ENCODE assay signal across 11 cellular contexts in genomic region chr9:137311171-137311970, GRCh38. TPM values are rescaled to one million over a fixed set of nuclear protein-coding genes. Genes with fewer than 3 reads are reported as not detected.
DNase-seq lines count a peak whose midpoint lies in the region; ATAC-seq and TF ChIP-seq lines count a peak whose summit lies in the region.
"Had no signal": no experiment of that assay in that cellular context is flagged by ENCODE, and none has a peak within 500 bp of the region (broad histone marks: within the 10 kb centered on the region; RNA-seq: fewer than 3 reads in every experiment).

No MANE protein-coding gene starts in this region.

- no peak overlapping the region for H3K27ac ChIP-seq in OCI-LY7 (ENCODE audit: low read depth, low read length, poor library complexity, severe bottlenecking)
- H3K27ac ChIP-seq in uterus: no peak overlapping the region

- ATAC-seq in stimulated activated naive CD8-positive, alpha-beta T cell treated with anti-CD3 and anti-CD28 coated beads, Interleukin-15, Interleukin-2, amounts not matched to agents 100 U/mL and 50 U/mL, for 24 hours: no peak

- intact Hi-C loops in OCI-LY7 (cut with micrococcal nuclease; ENCODE audit: unreplicated experiment): no loop called here
- intact Hi-C loops in uterus (cut with DNase I; ENCODE audit: low total_unique reads): no loop called here

- peak overlapping the region; percentile 22 for H3K9ac ChIP-seq in NT2/D1 (ENCODE audit: insufficient read length, low read depth)

- no peaks in the 10 kb centered on the region for H3K79me2 ChIP-seq in OCI-LY7 (ENCODE audit: insufficient read depth, low read depth, low read length)

- H3K4me1 ChIP-seq in NT2/D1 (ENCODE audit: insufficient read depth, insufficient read length): peaks cover 52% of the 10 kb centered on the region
- H3K4me1 ChIP-seq in OCI-LY7 (ENCODE audit: insufficient read depth, low read length, poor library complexity, severe bottlenecking): peaks cover 19% of the 10 kb centered on the region
- H3K4me1 ChIP-seq in uterus: peaks cover 0 to 23% of the 10 kb centered on the region in 2 donors
- H3K4me1 ChIP-seq: HAP-1 had no signal

- no peaks in the 10 kb centered on the region for H3K36me3 ChIP-seq in NT2/D1 (ENCODE audit: insufficient read depth, insufficient read length, low read length)
- H3K36me3 ChIP-seq in OCI-LY7 (ENCODE audit: insufficient read depth, low read length): no peaks in the 10 kb centered on the region
- H3K36me3 ChIP-seq in uterus: no peaks in the 10 kb centered on the region
- H3K36me3 ChIP-seq: HAP-1 had no signal

- no peak overlapping the region for H3K4me3 ChIP-seq in NT2/D1 (ENCODE audit: insufficient read length, low read depth)
- no peak overlapping the region for H3K4me3 ChIP-seq in fibroblast of pulmonary artery (replicated peaks; ENCODE audit: low read depth, low read length)
- no peak overlapping the region for H3K4me3 ChIP-seq in OCI-LY7 (ENCODE audit: low read depth, low read length, poor library complexity, severe bottlenecking)
- no peak overlapping the region for H3K4me3 ChIP-seq in uterus
- H3K4me3 ChIP-seq: HAP-1 had no signal

- H2AFZ ChIP-seq in OCI-LY7 (ENCODE audit: low read length): no peak overlapping the region

- no peaks in the 10 kb centered on the region for H3K9me2 ChIP-seq in OCI-LY7 (ENCODE audit: insufficient read depth, low read length)

- POLR2A ChIA-PET in OCI-LY7 (lab: Charles Lee): no interaction called here

- peak; percentile 73 for DNase-seq in activated effector memory CD4-positive, alpha-beta T cell treated with anti-CD3 and anti-CD28 coated beads, Interleukin-2, amount 50 U/mL, for 16 hours
- no peak for DNase-seq in activated effector memory CD4-positive, alpha-beta T cell treated with Interleukin-2 at 50 U/mL for 16 hours
- no peak for DNase-seq in NT2/D1 (ENCODE audit: low read depth, low spot score)
- DNase-seq in fibroblast of pulmonary artery (ENCODE audit: low read depth): peak; percentile 26
- DNase-seq in stimulated activated naive CD8-positive, alpha-beta T cell treated with anti-CD3 and anti-CD28 coated beads, Interleukin-15, Interleukin-2, amounts not matched to agents 100 U/mL and 50 U/mL, for 24 hours: peak; percentile 37
- no peak for DNase-seq in OCI-LY7 (ENCODE audit: low spot score)
- no peak for DNase-seq in uterus
- no peak for DNase-seq in Ammon's horn (ENCODE audit: low spot score)
- DNase-seq: activated T-cell treated with anti-CD3 and anti-CD28 coated beads for 4 hours; CD4-positive, CD25-positive, alpha-beta regulatory T cell had no signal

- no peak overlapping the region for H3K4me2 ChIP-seq in OCI-LY7 (ENCODE audit: low read length)

- no peaks in the 10 kb centered on the region for H3K27me3 ChIP-seq in NT2/D1 (ENCODE audit: insufficient read depth, insufficient read length)
- peaks cover 0 to 3% of the 10 kb centered on the region in 2 donors for H3K27me3 ChIP-seq in uterus

- H4K20me1 ChIP-seq in OCI-LY7 (ENCODE audit: insufficient read depth, low read length): no peaks in the 10 kb centered on the region

- TF ChIP-seq POLR2A in uterus (IDR thresholded peaks at IDR 0.05): no peak

- no TSS peak for BruUV-seq in OCI-LY7 (replicated peaks; lab: Mats Ljungman, UMichigan)

- TF ChIP-seq CTCF in fibroblast of pulmonary artery (IDR thresholded peaks at IDR 0.05; ENCODE audit: low read length, missing control alignments): no peak
- no peak for TF ChIP-seq CTCF in OCI-LY7 (conservative IDR thresholded peaks at IDR 0.05; ENCODE audit: low read length)
- no peak for TF ChIP-seq CTCF in uterus (IDR thresholded peaks at IDR 0.05)

- CTCF ChIA-PET in OCI-LY7 (lab: Charles Lee; ENCODE audit: unreplicated experiment): no interaction called here

- H3K9me3 ChIP-seq in NT2/D1 (ENCODE audit: insufficient read depth, low read length) (no peaks in the 10 kb centered on the region), OCI-LY7 (ENCODE audit: low read length) (no peaks in the 10 kb centered on the region), uterus (no peaks in the 10 kb centered on the region)
- H3K9me3 ChIP-seq: HAP-1 had no signal

RNA-seq across cellular contexts. Expression of gene NRARP, which starts 9.3 kb away (rescaled TPM):
- 6.9 TPM in 2 replicates for total RNA-seq in OCI-LY7 (2014; rRNA removed; shearing (Covaris generic))
- total RNA-seq in OCI-LY7 (2022) (6.4 and 8.9 TPM in 2 replicates), uterus (10 to 100 TPM in 2 of 4 donors, 1 to 10 TPM in 1, under 1 TPM in 1; 0.29 to 16.5 (median 11.4) TPM)

RNA-seq across cellular contexts. Expression of gene TOR4A, which starts 33.8 kb away (rescaled TPM):
- total RNA-seq in OCI-LY7 (2014; rRNA removed; shearing (Covaris generic)): 11.6 and 11.7 TPM in 2 replicates
- 19.7 and 22.3 TPM in 2 replicates for total RNA-seq in OCI-LY7 (2022)
- total RNA-seq in uterus: 10 to 100 TPM in 3 of 4 donors, 1 to 10 TPM in 1; 2.6 to 12.7 (median 11.5) TPM

RNA-seq across cellular contexts. Expression of gene NELFB, which starts 56.2 kb away (rescaled TPM):
- total RNA-seq in OCI-LY7 (2014; rRNA removed; shearing (Covaris generic)): 59.5 and 62.6 TPM in 2 replicates
- total RNA-seq in OCI-LY7 (2022) (74.8 and 76.1 TPM in 2 replicates), uterus (10 to 100 TPM; 17.1 to 46.5 (median 43.2) TPM)

Comparison
In these comparisons a context has a peak if more than half of its experiments do, and no peak if none do; other contexts are left out.
1. DNase-seq: peak in activated effector memory CD4-positive, alpha-beta T cell treated with anti-CD3 and anti-CD28 coated beads, Interleukin-2, amount 50 U/mL, for 16 hours (single experiment), fibroblast of pulmonary artery (single experiment) and stimulated activated naive CD8-positive, alpha-beta T cell treated with anti-CD3 and anti-CD28 coated beads, Interleukin-15, Interleukin-2, amounts not matched to agents 100 U/mL and 50 U/mL, for 24 hours (single experiment); none in activated effector memory CD4-positive, alpha-beta T cell treated with Interleukin-2 at 50 U/mL for 16 hours (single experiment), NT2/D1 (single experiment), OCI-LY7 (single experiment), uterus (0 of 2) and Ammon's horn (single experiment).